Comparison of ENCODE assay signal across 10 cellular contexts in the genomic region with DNA sequence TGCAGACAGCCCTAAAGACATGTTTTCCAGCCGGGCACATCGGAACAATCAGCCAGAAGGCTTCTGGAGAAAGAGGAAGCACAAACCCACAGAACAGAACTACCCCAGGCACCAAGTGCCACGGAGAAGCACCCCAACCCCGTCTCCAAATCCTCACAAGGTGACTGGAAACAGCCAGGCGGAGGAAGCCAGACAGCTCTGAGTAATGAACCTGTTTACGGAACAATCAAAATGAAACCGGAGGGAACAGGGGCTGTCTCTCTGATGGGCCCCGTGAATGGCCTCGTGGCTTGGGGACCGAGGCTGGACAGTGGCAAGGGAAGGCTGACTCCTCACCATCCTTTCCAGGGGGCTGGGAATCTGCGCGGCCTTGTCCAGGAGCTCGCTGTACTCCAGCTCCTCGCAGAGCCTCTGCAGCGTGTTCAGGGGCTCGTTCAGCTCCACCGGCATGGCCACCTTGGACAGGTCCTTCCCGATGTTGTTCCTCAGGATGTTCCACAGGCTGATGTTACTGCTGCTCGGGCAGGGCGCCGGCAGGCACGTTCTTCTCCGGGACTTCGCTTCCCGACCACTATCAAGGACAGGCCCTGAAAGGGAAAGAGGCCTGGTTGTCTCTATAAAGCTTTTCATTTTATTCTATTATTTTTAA.
DNase-seq lines count a peak whose midpoint lies in the region; ATAC-seq and TF ChIP-seq lines count a peak whose summit lies in the region.
"Had no signal": no experiment of that assay in that cellular context is flagged by ENCODE, and none has a peak within 500 bp of the region (broad histone marks: within the 10 kb centered on the region; RNA-seq: fewer than 3 reads in every experiment).

No MANE protein-coding gene starts in this region.

- intact Hi-C loops in left lung (cut with DNase I): no loop called here

- no peaks in the 10 kb centered on the region for H4K20me1 ChIP-seq in Karpas-422 (ENCODE audit: insufficient read depth, low read depth, low read length)

- H3K4me1 ChIP-seq in Karpas-422 (ENCODE audit: low read length) (peaks cover 97% of the 10 kb centered on the region), left lung (peaks cover 0 to 32% of the 10 kb centered on the region in 2 donors)

- 0 out of 2 replicates have a peak overlapping the region, but pooled peaks have one; percentile 13 for H3K4me3 ChIP-seq in Karpas-422 (ENCODE audit: low read length)
- H3K4me3 ChIP-seq in left lung: no peak overlapping the region

- peaks cover 34% of the 10 kb centered on the region for H3K79me2 ChIP-seq in Karpas-422 (ENCODE audit: low read length)

- ATAC-seq in GM21515 (IDR thresholded peaks at IDR 0.05; ENCODE audit: unreplicated experiment) (peak; percentile 51), left lung (peak; percentile 37)

- peak overlapping the region; percentile 83 for H3K4me2 ChIP-seq in Karpas-422 (ENCODE audit: low read depth, low read length, poor library complexity, severe bottlenecking)

- no peaks in the 10 kb centered on the region for H3K9me2 ChIP-seq in Karpas-422 (replicated peaks; ENCODE audit: insufficient read depth, low read length)

- CTCF ChIA-PET in GM10248 (lab: Yijun Ruan, JAX): interaction anchor here (0.8 to 11.2 kb wide), 12 partner anchors 9 to 284 kb away, joined by 3 to 75 read pairs (median 5); no protein-coding TSS in a partner anchor

- peak overlapping the region; percentile 99 for H3K27ac ChIP-seq in Karpas-422 (ENCODE audit: low read length)
- peak overlapping the region; percentile 26 to 49 for H3K27ac ChIP-seq in left lung

- no peak for TF ChIP-seq CTCF in GM10248 (IDR thresholded peaks at IDR 0.05; ENCODE audit: control extremely low read depth, extremely low read depth, low read depth, missing control alignments)
- no peak for TF ChIP-seq CTCF in left lung (IDR thresholded peaks at IDR 0.05)

- POLR2A ChIA-PET in GM10248 (lab: Yijun Ruan, JAX): no interaction called here

- DNase-seq in GM10248 (ENCODE audit: extremely low spot score) (peak; percentile 52), Karpas-422 (peak; percentile 55), left lung (peak; percentile 47 to 76), NCI-H1048 (lab: John Stamatoyannopoulos, UW) (no peak), NAMALWA (ENCODE audit: low spot score) (no peak), glomerular visceral epithelial cell (ENCODE audit: extremely low spot score) (no peak), DMS79 treated with DMSO at 0.1 percent for 48 hours (lab: John Stamatoyannopoulos, UW) (no peak)
- DNase-seq: activated CD8-positive, alpha-beta memory T cell treated with anti-CD3 and anti-CD28 coated beads for 24 hours; dermis blood vessel endothelial cell had no signal

- no peak overlapping the region for H2AFZ ChIP-seq in Karpas-422 (ENCODE audit: low read length)

- H3K36me3 ChIP-seq in Karpas-422 (ENCODE audit: insufficient read depth, low read length) (peaks cover 60% of the 10 kb centered on the region), left lung (no peaks in the 10 kb centered on the region)

- no peaks in the 10 kb centered on the region for H3K27me3 ChIP-seq in Karpas-422 (ENCODE audit: low read length)
- H3K27me3 ChIP-seq in left lung: no peaks in the 10 kb centered on the region

- H3K9ac ChIP-seq in Karpas-422 (ENCODE audit: low read length): peak overlapping the region; percentile 68

- H3K9me3 ChIP-seq in Karpas-422 (ENCODE audit: low read length) (no peaks in the 10 kb centered on the region), left lung (no peaks in the 10 kb centered on the region)

Comparison
In these comparisons a context has a peak if more than half of its experiments do, and no peak if none do; other contexts are left out.
1. DNase-seq: peak in GM10248 (single experiment), Karpas-422 (single experiment) and left lung (2 of 2); none in NCI-H1048 (single experiment), NAMALWA (single experiment), glomerular visceral epithelial cell (single experiment) and DMS79 treated with DMSO at 0.1 percent for 48 hours (single experiment).